In the genomic region with DNA sequence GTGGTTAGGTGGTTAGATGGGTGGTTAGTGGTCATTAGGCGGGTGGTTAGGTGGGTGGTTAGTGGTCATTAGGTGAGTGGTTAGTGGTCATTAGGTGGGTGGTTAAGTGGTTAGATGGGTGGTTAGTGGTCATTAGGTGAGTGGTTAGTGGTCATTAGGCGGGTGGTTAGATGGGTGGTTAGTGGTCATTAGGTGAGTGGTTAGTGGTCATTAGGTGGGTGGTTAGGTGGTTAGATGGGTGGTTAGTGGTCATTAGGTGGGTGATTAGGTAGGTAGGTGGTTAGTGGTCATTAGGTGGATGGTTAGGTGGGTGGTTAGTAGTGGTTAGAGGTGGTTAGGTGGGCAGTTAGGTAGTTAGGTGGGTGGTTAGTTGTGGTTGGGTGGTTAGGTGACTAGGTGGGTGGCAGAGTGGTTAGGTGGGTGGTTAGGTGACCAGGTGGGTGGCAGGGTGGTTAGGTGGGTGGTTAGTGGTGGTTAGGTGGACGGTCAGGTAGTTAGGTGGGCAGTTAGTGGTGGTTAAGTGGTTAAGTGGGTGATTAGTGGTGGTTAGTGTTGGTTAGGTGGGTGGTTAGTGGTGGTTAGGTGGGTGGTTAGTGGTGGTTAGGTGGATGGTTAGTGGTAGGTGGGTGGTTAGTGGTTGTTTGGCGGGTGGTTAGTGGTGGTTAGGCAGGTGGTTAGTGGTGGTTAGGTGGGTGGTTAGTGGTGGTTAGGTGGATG, we compare ENCODE assay signal across 19 cellular contexts. TPM values are rescaled to one million over a fixed set of nuclear protein-coding genes. Genes with fewer than 3 reads are reported as not detected.
DNase-seq lines count a peak whose midpoint lies in the region; ATAC-seq and TF ChIP-seq lines count a peak whose summit lies in the region.
"Had no signal": no experiment of that assay in that cellular context is flagged by ENCODE, and none has a peak within 500 bp of the region (broad histone marks: within the 10 kb centered on the region; RNA-seq: fewer than 3 reads in every experiment).

No MANE protein-coding gene starts in this region.

- peak overlapping the region; percentile 70 for H3K27ac Mint-ChIP-seq in stimulated activated naive CD8-positive, alpha-beta T cell treated with anti-CD3 and anti-CD28 coated beads, Interleukin-15, Interleukin-2, amounts not matched to agents 100 ng/mL and 50 ng/mL, for 24 hours
- peak overlapping the region; percentile 83 for H3K27ac Mint-ChIP-seq in activated CD8-positive, alpha-beta T cell treated with anti-CD3 and anti-CD28 coated beads, Interleukin-2, amount 10 ng/mL, durations not matched to agents 7 days and 5 days

- no peak overlapping the region for H3K4me2 ChIP-seq in fibroblast of lung (ENCODE audit: extremely low read depth, insufficient read depth, low read length)

- ATAC-seq in stimulated activated naive CD8-positive, alpha-beta T cell treated with anti-CD3 and anti-CD28 coated beads, Interleukin-15, Interleukin-2, amounts not matched to agents 100 U/mL and 50 U/mL, for 24 hours = no peak
- ATAC-seq in activated CD8-positive, alpha-beta T cell treated with anti-CD3 and anti-CD28 coated beads, Interleukin-2, amount 10 ng/mL, durations not matched to agents 7 days and 5 days = no peak
- ATAC-seq in HG03457 (IDR thresholded peaks at IDR 0.05; ENCODE audit: unreplicated experiment) = no peak
- ATAC-seq: Right ventricle myocardium inferior had no signal

- no peaks in the 10 kb centered on the region for H3K9me3 Mint-ChIP-seq in stimulated activated naive CD8-positive, alpha-beta T cell treated with anti-CD3 and anti-CD28 coated beads, Interleukin-15, Interleukin-2, amounts not matched to agents 100 ng/mL and 50 ng/mL, for 24 hours
- H3K9me3 Mint-ChIP-seq in activated CD8-positive, alpha-beta T cell treated with anti-CD3 and anti-CD28 coated beads, Interleukin-2, amount 10 ng/mL, durations not matched to agents 7 days and 5 days (ENCODE audit: insufficient read depth) = no peaks in the 10 kb centered on the region

- intact Hi-C loops in tibial artery (cut with DNase I; ENCODE audit: low total_unique reads) = no loop called here

- POLR2A ChIA-PET in activated CD8-positive, alpha-beta T cell treated with anti-CD3 and anti-CD28 coated beads, Interleukin-2, amount 10 ng/mL, durations not matched to agents 7 days and 5 days (lab: Charles Lee) = no interaction called here

- peaks cover 20% of the 10 kb centered on the region for H3K4me1 ChIP-seq in fibroblast of lung (ENCODE audit: control insufficient read depth, extremely low read depth, insufficient read depth, low read length)
- H3K4me1 ChIP-seq in tibial artery = peaks cover 0 to 9% (median 7%) of the 10 kb centered on the region in 4 donors

- H3K4me3 ChIP-seq in fibroblast of lung (replicated peaks in 1 of 4; ENCODE audit: control extremely low read depth in 1 of 4, insufficient read depth in 1 of 4, low read depth in 3 of 4, low read length in 4 of 4) = no peak overlapping the region
- H3K4me3 ChIP-seq in tibial artery = no peak overlapping the region
- H3K4me3 ChIP-seq: esophagus muscularis mucosa, spleen, thoracic aorta had no signal

- H3K4me3 Mint-ChIP-seq in stimulated activated naive CD8-positive, alpha-beta T cell treated with anti-CD3 and anti-CD28 coated beads, Interleukin-15, Interleukin-2, amounts not matched to agents 100 ng/mL and 50 ng/mL, for 24 hours = peak overlapping the region; percentile 49
- H3K4me3 Mint-ChIP-seq in activated CD8-positive, alpha-beta T cell treated with anti-CD3 and anti-CD28 coated beads, Interleukin-2, amount 10 ng/mL, durations not matched to agents 7 days and 5 days = peak overlapping the region; percentile 54

- H2AFZ ChIP-seq in fibroblast of lung (ENCODE audit: low read length) = no peak overlapping the region

- H3K36me3 Mint-ChIP-seq in stimulated activated naive CD8-positive, alpha-beta T cell treated with anti-CD3 and anti-CD28 coated beads, Interleukin-15, Interleukin-2, amounts not matched to agents 100 ng/mL and 50 ng/mL, for 24 hours (ENCODE audit: low read depth) = no peaks in the 10 kb centered on the region
- peaks cover 2% of the 10 kb centered on the region for H3K36me3 Mint-ChIP-seq in activated CD8-positive, alpha-beta T cell treated with anti-CD3 and anti-CD28 coated beads, Interleukin-2, amount 10 ng/mL, durations not matched to agents 7 days and 5 days (ENCODE audit: low read depth)

- no peak for DNase-seq in stimulated activated naive CD8-positive, alpha-beta T cell treated with anti-CD3 and anti-CD28 coated beads, Interleukin-15, Interleukin-2, amounts not matched to agents 100 U/mL and 50 U/mL, for 24 hours
- DNase-seq in activated CD8-positive, alpha-beta T cell treated with anti-CD3 and anti-CD28 coated beads, Interleukin-2, amount 10 ng/mL, durations not matched to agents 7 days and 5 days = no peak
- DNase-seq in fibroblast of lung (ENCODE audit: low read depth in 2 of 2) (no peak), NCI-H2081 treated with DMSO at 0.1 percent for 48 hours (lab: John Stamatoyannopoulos, UW) (no peak), tibial artery (no peak), NCI-H1436 treated with DMSO at 0.1 percent for 48 hours (lab: John Stamatoyannopoulos, UW) (no peak)
- DNase-seq: activated gamma-delta T cell treated with Interleukin-2 at 50 U/mL for 16 hours, anterior cingulate cortex, DND-41, NCI-H1436, NCI-H748 treated with DMSO at 0.1 percent for 48 hours, spleen had no signal

- no peaks in the 10 kb centered on the region for H3K27me3 ChIP-seq in fibroblast of lung (ENCODE audit: control insufficient read depth, insufficient read depth, low read length)
- peaks cover 0 to 12% of the 10 kb centered on the region in 2 donors for H3K27me3 ChIP-seq in tibial artery

- CTCF ChIA-PET in activated CD8-positive, alpha-beta T cell treated with anti-CD3 and anti-CD28 coated beads, Interleukin-2, amount 10 ng/mL, durations not matched to agents 7 days and 5 days (lab: Charles Lee) = interaction anchor here (1.1 kb wide), 1 partner anchor 12 kb away, joined by 7 read pairs; no protein-coding TSS in a partner anchor

- no peak for TF ChIP-seq CTCF in fibroblast of lung (conservative IDR thresholded peaks at IDR 0.05 in 1 of 2, IDR thresholded peaks at IDR 0.05 in 1 of 2; ENCODE audit: low read depth in 1 of 2, low read length in 2 of 2)
- TF ChIP-seq CTCF in tibial artery (IDR thresholded peaks at IDR 0.05) = no peak

- peaks cover 3% of the 10 kb centered on the region for H3K4me1 Mint-ChIP-seq in stimulated activated naive CD8-positive, alpha-beta T cell treated with anti-CD3 and anti-CD28 coated beads, Interleukin-15, Interleukin-2, amounts not matched to agents 100 ng/mL and 50 ng/mL, for 24 hours (ENCODE audit: low read depth)
- no peaks in the 10 kb centered on the region for H3K4me1 Mint-ChIP-seq in activated CD8-positive, alpha-beta T cell treated with anti-CD3 and anti-CD28 coated beads, Interleukin-2, amount 10 ng/mL, durations not matched to agents 7 days and 5 days (ENCODE audit: low read depth)

- no peaks in the 10 kb centered on the region for H3K27me3 Mint-ChIP-seq in stimulated activated naive CD8-positive, alpha-beta T cell treated with anti-CD3 and anti-CD28 coated beads, Interleukin-15, Interleukin-2, amounts not matched to agents 100 ng/mL and 50 ng/mL, for 24 hours
- peaks cover 9% of the 10 kb centered on the region for H3K27me3 Mint-ChIP-seq in activated CD8-positive, alpha-beta T cell treated with anti-CD3 and anti-CD28 coated beads, Interleukin-2, amount 10 ng/mL, durations not matched to agents 7 days and 5 days (ENCODE audit: low read depth)

- no peak overlapping the region for H3K9ac ChIP-seq in fibroblast of lung (ENCODE audit: insufficient read depth, low read length)

- no peaks in the 10 kb centered on the region for H3K79me2 ChIP-seq in fibroblast of lung (ENCODE audit: control insufficient read depth, insufficient read depth, low read length)

- H3K9me3 ChIP-seq in fibroblast of lung (ENCODE audit: control insufficient read depth, insufficient read depth, low read depth, low read length) (no peaks in the 10 kb centered on the region), tibial artery (no peaks in the 10 kb centered on the region)
- H3K9me3 ChIP-seq: esophagus muscularis mucosa, neutrophil, spleen, thoracic aorta had no signal

- H3K27ac ChIP-seq in fibroblast of lung (ENCODE audit: insufficient read depth, low read length) (peak overlapping the region; percentile 49), tibial artery (no peak overlapping the region)
- H3K27ac ChIP-seq: esophagus muscularis mucosa, neutrophil, thoracic aorta had no signal

- H3K36me3 ChIP-seq in fibroblast of lung (ENCODE audit: control insufficient read depth, insufficient read depth, low read length) (no peaks in the 10 kb centered on the region), tibial artery (no peaks in the 10 kb centered on the region)
- H3K36me3 ChIP-seq: esophagus muscularis mucosa, neutrophil, spleen, thoracic aorta had no signal

- H4K20me1 ChIP-seq in fibroblast of lung (ENCODE audit: control insufficient read depth, extremely low read depth, insufficient read depth, low read length) = no peaks in the 10 kb centered on the region

RNA-seq across cellular contexts. Expression of gene TMEM119, which starts 8.0 kb away (rescaled TPM):
- not detected for total RNA-seq in activated CD8-positive, alpha-beta T cell treated with anti-CD3 and anti-CD28 coated beads, Interleukin-2, amount 10 ng/mL, durations not matched to agents 7 days and 5 days
- 132 and 358 TPM in 2 replicates for total RNA-seq in fibroblast of lung
- 126 and 154 TPM in 2 replicates for polyA plus RNA-seq in fibroblast of lung
- 199 and 246 TPM in 2 replicates for polyA plus RNA-seq in fibroblast of lung (2012)
- 306 and 401 TPM in 2 replicates for polyA minus RNA-seq in fibroblast of lung (ENCODE audit: low replicate concordance)
- total RNA-seq: glomerular endothelial cell had no signal

RNA-seq across cellular contexts. Expression of gene SELPLG, which starts 27.8 kb away (rescaled TPM):
- total RNA-seq in activated CD8-positive, alpha-beta T cell treated with anti-CD3 and anti-CD28 coated beads, Interleukin-2, amount 10 ng/mL, durations not matched to agents 7 days and 5 days = 100 to 1,000 TPM; 144 to 150 TPM
- total RNA-seq in fibroblast of lung = 0.51 and 1.5 TPM in 2 replicates
- 3.0 and 5.3 TPM in 2 replicates for polyA plus RNA-seq in fibroblast of lung
- 3.6 and 4.5 TPM in 2 replicates for polyA plus RNA-seq in fibroblast of lung (2012)
- polyA minus RNA-seq in fibroblast of lung (ENCODE audit: low replicate concordance) = 3.6 and 9.7 TPM in 2 replicates

RNA-seq across cellular contexts. Expression of gene ISCU, which starts 43.5 kb away (rescaled TPM):
- total RNA-seq in activated CD8-positive, alpha-beta T cell treated with anti-CD3 and anti-CD28 coated beads, Interleukin-2, amount 10 ng/mL, durations not matched to agents 7 days and 5 days = 10 to 100 TPM; 58.5 to 59.5 TPM
- total RNA-seq in fibroblast of lung = 226 and 313 TPM in 2 replicates
- 127 and 137 TPM in 2 replicates for polyA plus RNA-seq in fibroblast of lung
- 99.0 and 118 TPM in 2 replicates for polyA plus RNA-seq in fibroblast of lung (2012)
- polyA minus RNA-seq in fibroblast of lung (ENCODE audit: low replicate concordance) = 18.3 and 19.0 TPM in 2 replicates

RNA-seq across cellular contexts. Expression of gene SART3, which starts 44.9 kb away (rescaled TPM):
- total RNA-seq in activated CD8-positive, alpha-beta T cell treated with anti-CD3 and anti-CD28 coated beads, Interleukin-2, amount 10 ng/mL, durations not matched to agents 7 days and 5 days = 10 to 100 TPM; 67.9 to 76.9 TPM
- 62.1 and 157 TPM in 2 replicates for total RNA-seq in fibroblast of lung
- polyA plus RNA-seq in fibroblast of lung = 15.5 and 23.4 TPM in 2 replicates
- polyA plus RNA-seq in fibroblast of lung (2012) = 26.5 and 32.5 TPM in 2 replicates
- polyA minus RNA-seq in fibroblast of lung (ENCODE audit: low replicate concordance) = 11.4 and 30.3 TPM in 2 replicates

Comparison
In these comparisons a context has a peak if more than half of its experiments do, and no peak if none do; other contexts are left out.
1. RNA of gene TMEM119, which starts 8.0 kb away (total RNA-seq): 132 to 358 TPM in fibroblast of lung; not detected in activated CD8-positive, alpha-beta T cell treated with anti-CD3 and anti-CD28 coated beads, Interleukin-2, amount 10 ng/mL, durations not matched to agents 7 days and 5 days; every median in the first group is over 100 times any median in the second.
2. RNA of gene SELPLG, which starts 27.8 kb away (total RNA-seq): 144 to 150 TPM in activated CD8-positive, alpha-beta T cell treated with anti-CD3 and anti-CD28 coated beads, Interleukin-2, amount 10 ng/mL, durations not matched to agents 7 days and 5 days; 0.51 to 1.5 TPM in fibroblast of lung; every median in the first group is over 10 times any median in the second.